Comparison of ENCODE assay signal across 11 cellular contexts in the genomic region with DNA sequence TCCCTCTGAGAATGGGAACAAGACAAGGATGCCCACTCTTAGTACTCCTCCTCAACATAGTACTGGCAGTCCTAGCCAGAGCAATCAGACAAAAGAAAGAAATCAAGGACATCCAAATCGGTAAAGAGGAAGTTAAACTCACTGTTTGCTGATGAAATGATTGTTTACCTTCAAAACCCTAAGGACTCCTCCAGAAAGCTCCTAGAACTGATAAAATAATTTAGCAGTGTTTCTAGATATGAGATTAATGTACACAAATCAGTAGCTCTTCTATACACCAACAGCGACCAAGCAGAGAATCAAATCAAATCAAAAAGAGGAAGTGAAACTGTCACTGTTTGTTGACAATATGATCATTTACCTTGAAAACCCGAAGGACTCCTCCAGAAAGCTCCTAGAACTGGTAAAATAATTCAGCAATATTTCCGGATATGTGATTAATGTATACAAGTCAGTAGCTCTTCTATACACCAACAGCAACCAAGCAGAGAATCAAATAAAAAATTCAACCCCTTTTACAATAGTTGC. TPM values are rescaled to one million over a fixed set of nuclear protein-coding genes. Genes with fewer than 3 reads are reported as not detected.
DNase-seq lines count a peak whose midpoint lies in the region; ATAC-seq, FAIRE-seq and TF ChIP-seq lines count a peak whose summit lies in the region.
"Had no signal": no experiment of that assay in that cellular context is flagged by ENCODE, and none has a peak within 500 bp of the region (broad histone marks: within the 10 kb centered on the region; RNA-seq: fewer than 3 reads in every experiment).

No MANE protein-coding gene starts in this region.

- no peak for TF ChIP-seq POLR2A in HepG2 (IDR thresholded peaks at IDR 0.05; ENCODE audit: insufficient read depth in 1 of 2, low read depth in 2 of 2, low read length in 2 of 2)

- TF ChIP-seq EP300 in HepG2 (IDR thresholded peaks at IDR 0.05; ENCODE audit: low read depth in 2 of 2, low read length in 2 of 2) (no peak), HepG2 (CRISPR knock-in tag; IDR thresholded peaks at IDR 0.05; ENCODE audit: borderline replicate concordance) (no peak)

- H2AFZ ChIP-seq in HepG2 (ENCODE audit: low read length) = no peak overlapping the region

- in situ Hi-C loops in HepG2 (cut with HindIII; ENCODE audit: extremely low pct_ligation_motif_present, low pct_unique_long_range_greater_than_20kb) = no loop called here

- no peak overlapping the region for H3K9ac ChIP-seq in HepG2 (ENCODE audit: insufficient read depth, low read depth, low read length)

- no peak for DNase-seq in CD14-positive monocyte (ENCODE audit: low spot score)
- no peak for DNase-seq in activated CD8-positive, alpha-beta T cell treated with anti-CD3 and anti-CD28 coated beads for 36 hours
- DNase-seq in T1000 (lab: John Stamatoyannopoulos, UW) = no peak
- DNase-seq in stimulated activated naive CD4-positive, alpha-beta T cell (lab: John Stamatoyannopoulos, UW) = no peak
- no peak for DNase-seq in globus pallidus (ENCODE audit: low spot score)
- DNase-seq in HepG2 (ENCODE audit: low spot score) = no peak
- DNase-seq: caudate nucleus, NCI-H446 treated with DMSO at 0.1 percent for 48 hours had no signal

- H3K4me1 Mint-ChIP-seq in CD14-positive monocyte = peaks cover 69% of the 10 kb centered on the region
- peaks cover 74% of the 10 kb centered on the region for H3K4me1 Mint-ChIP-seq in activated CD8-positive, alpha-beta T cell treated with anti-CD3 and anti-CD28 coated beads for 36 hours (ENCODE audit: low read depth)

- no peak for FAIRE-seq in HepG2 (lab: Jason Lieb, UNC)

- no peaks in the 10 kb centered on the region for H3K9me3 Mint-ChIP-seq in CD14-positive monocyte
- peaks cover 20% of the 10 kb centered on the region for H3K9me3 Mint-ChIP-seq in activated CD8-positive, alpha-beta T cell treated with anti-CD3 and anti-CD28 coated beads for 36 hours

- TF ChIP-seq RAD21 in HepG2 (CRISPR knock-in tag; IDR thresholded peaks at IDR 0.05) = no peak

- no peak overlapping the region for H3K27ac ChIP-seq in HepG2 (ENCODE audit: extremely low read length, insufficient read depth, low read length)

- H3K9me3 ChIP-seq in HepG2 (ENCODE audit: low read length) = no peaks in the 10 kb centered on the region

- intact Hi-C loops in CD14-positive monocyte (cut with micrococcal nuclease) = no loop called here
- intact Hi-C loops in activated CD8-positive, alpha-beta T cell treated with anti-CD3 and anti-CD28 coated beads for 36 hours (cut with micrococcal nuclease) = no loop called here
- intact Hi-C loops in HepG2 (cut with micrococcal nuclease; ENCODE audit: unreplicated experiment) = no loop called here

- no peak overlapping the region for H3K4me2 ChIP-seq in HepG2 (ENCODE audit: low read depth, low read length)

- H3K27me3 ChIP-seq in HepG2 (ENCODE audit: control insufficient read depth in 1 of 2, insufficient read depth in 2 of 2, low read length in 2 of 2) = no peaks in the 10 kb centered on the region; a peak in 1 of 5 replicates

- POLR2A ChIA-PET in activated CD8-positive, alpha-beta T cell treated with anti-CD3 and anti-CD28 coated beads for 36 hours (lab: Charles Lee) = interaction anchor here (1.0 to 1.3 kb wide), 4 partner anchors 10 to 63 kb away, joined by 3 to 4 read pairs (median 4); no protein-coding TSS in a partner anchor
- POLR2A ChIA-PET in HepG2 (lab: Yijun Ruan, JAX) = interaction anchor here (1.2 kb wide), 1 partner anchor 22 kb away, joined by 3 read pairs; a partner anchor contains a TSS

- H3K36me3 Mint-ChIP-seq in CD14-positive monocyte = peaks cover 6 to 25% of the 10 kb centered on the region in 2 donors
- peaks cover 27% of the 10 kb centered on the region for H3K36me3 Mint-ChIP-seq in activated CD8-positive, alpha-beta T cell treated with anti-CD3 and anti-CD28 coated beads for 36 hours (ENCODE audit: low read depth)

- no peaks in the 10 kb centered on the region for H3K36me3 ChIP-seq in HepG2 (replicated peaks in 1 of 2; ENCODE audit: control insufficient read depth in 1 of 2, insufficient read depth in 2 of 2, low read length in 2 of 2)

- peak; percentile 63 for ATAC-seq in GM18868 (IDR thresholded peaks at IDR 0.05; ENCODE audit: unreplicated experiment)
- peak; percentile 47 for ATAC-seq in HG03342 (IDR thresholded peaks at IDR 0.05; ENCODE audit: unreplicated experiment)
- ATAC-seq in activated CD8-positive, alpha-beta T cell treated with anti-CD3 and anti-CD28 coated beads for 36 hours = no peak
- no peak for ATAC-seq in HepG2

- peaks cover 28% of the 10 kb centered on the region for H3K4me1 ChIP-seq in HepG2 (ENCODE audit: insufficient read depth, low read length)

- TF ChIP-seq CTCF in CD14-positive monocyte (IDR thresholded peaks at IDR 0.05) = no peak
- TF ChIP-seq CTCF in activated CD8-positive, alpha-beta T cell treated with anti-CD3 and anti-CD28 coated beads for 36 hours (IDR thresholded peaks at IDR 0.05) = no peak
- no peak for TF ChIP-seq CTCF in HepG2 (CRISPR knock-in tag; IDR thresholded peaks at IDR 0.05)

- peaks cover 0 to 9% (median 1%) of the 10 kb centered on the region in 3 donors for H3K27me3 Mint-ChIP-seq in CD14-positive monocyte (ENCODE audit: low read depth in 3 of 3)
- H3K27me3 Mint-ChIP-seq in activated CD8-positive, alpha-beta T cell treated with anti-CD3 and anti-CD28 coated beads for 36 hours = no peaks in the 10 kb centered on the region

- peak overlapping the region; percentile 58 to 77 for H3K4me3 Mint-ChIP-seq in CD14-positive monocyte
- peak overlapping the region; percentile 60 for H3K4me3 Mint-ChIP-seq in activated CD8-positive, alpha-beta T cell treated with anti-CD3 and anti-CD28 coated beads for 36 hours
- H3K4me3 Mint-ChIP-seq: neural crest cell had no signal

- 32% methylated on average over 4 of the region's 4 CpGs for WGBS in HepG2 (ENCODE audit: low lambda C conversion rate)

- H4K20me1 ChIP-seq in HepG2 (ENCODE audit: insufficient read depth, low read length) = no peaks in the 10 kb centered on the region

- H3K79me2 ChIP-seq in HepG2 (ENCODE audit: insufficient read depth, low read length) = no peaks in the 10 kb centered on the region

- no TSS peak for BruUV-seq in HepG2 (replicated peaks; lab: Mats Ljungman, UMichigan)

- no peak overlapping the region for H3K4me3 ChIP-seq in HepG2 (replicated peaks in 1 of 3; ENCODE audit: insufficient read depth in 1 of 3, low read depth in 2 of 3, low read length in 3 of 3)

- H3K27ac Mint-ChIP-seq in CD14-positive monocyte = peak overlapping the region; percentile 26 to 80 (median 63)
- H3K27ac Mint-ChIP-seq in activated CD8-positive, alpha-beta T cell treated with anti-CD3 and anti-CD28 coated beads for 36 hours = peak overlapping the region; percentile 65

- CTCF ChIA-PET in activated CD8-positive, alpha-beta T cell treated with anti-CD3 and anti-CD28 coated beads for 36 hours (lab: Charles Lee) = interaction anchor here (0.7 to 1.9 kb wide), 5 partner anchors 10 to 59 kb away, joined by 3 to 5 read pairs (median 4); no protein-coding TSS in a partner anchor
- CTCF ChIA-PET in HepG2 (lab: Yijun Ruan, JAX; ENCODE audit: low intra/inter-chr PET ratio, low total read pairs) = no interaction called here

RNA-seq across cellular contexts. Expression of a gene that starts 21.7 kb away (rescaled TPM):
- 10 to 100 TPM; 34.3 to 77.7 TPM for polyA plus RNA-seq in CD14-positive monocyte
- total RNA-seq in activated CD8-positive, alpha-beta T cell treated with anti-CD3 and anti-CD28 coated beads for 36 hours = 10 to 100 TPM; 65.7 to 70.3 TPM
- 7.2 and 9.8 TPM in 2 replicates for total RNA-seq in HepG2 (2016; rRNA removed; fragmentation: Illumina TruSeq; extraction: Trizol)
- total RNA-seq in HepG2 (2016; cell fraction: cytosol; rRNA removed; fragmentation: Illumina TruSeq; extraction: Trizol; ENCODE audit: low read depth) = 0.61 and 0.71 TPM in 2 replicates
- 7.0 and 8.5 TPM in 2 replicates for total RNA-seq in HepG2 (2016; cell fraction: insoluble cytoplasmic fraction; rRNA removed; fragmentation: Illumina TruSeq; extraction: Trizol)
- total RNA-seq in HepG2 (2016; cell fraction: membrane; rRNA removed; fragmentation: Illumina TruSeq; extraction: Trizol) = 2.7 and 2.9 TPM in 2 replicates
- 2.9 and 4.3 TPM in 2 replicates for total RNA-seq in HepG2 (2016; cell fraction: nucleus; rRNA removed; fragmentation: Illumina TruSeq; extraction: Trizol)
- polyA plus RNA-seq in HepG2 (2011; rRNA removed) = 32.5 and 36.7 TPM in 2 replicates
- 23.5 and 30.7 TPM in 2 replicates for polyA plus RNA-seq in HepG2 (2011; cell fraction: cytosol; rRNA removed)
- polyA plus RNA-seq in HepG2 (2011; cell fraction: nucleus; rRNA removed) = 9.8 and 12.8 TPM in 2 replicates
- 6.6 and 9.0 TPM in 2 replicates for polyA plus RNA-seq in HepG2 (2012)
- 0.33 and 0.35 TPM in 2 replicates for polyA plus RNA-seq in HepG2 (2016; cell fraction: cytosol; fragmentation: Illumina TruSeq; extraction: Trizol; ENCODE audit: low read depth)
- polyA plus RNA-seq in HepG2 (2016; cell fraction: insoluble cytoplasmic fraction; fragmentation: Illumina TruSeq; extraction: Trizol; ENCODE audit: low read depth) = 8.7 and 10.9 TPM in 2 replicates
- polyA plus RNA-seq in HepG2 (2016; cell fraction: membrane; fragmentation: Illumina TruSeq; extraction: Trizol; ENCODE audit: low read depth) = 1.5 and 1.6 TPM in 2 replicates
- polyA plus RNA-seq in HepG2 (2016; cell fraction: nucleus; fragmentation: Illumina TruSeq; extraction: Trizol; ENCODE audit: insufficient read depth, low read depth) = 5.0 and 5.4 TPM in 2 replicates
- polyA minus RNA-seq in HepG2 (2011; rRNA and poly(A)+ RNA removed; ENCODE audit: low replicate concordance) = 0.21 and 49.0 TPM in 2 replicates
- polyA minus RNA-seq in HepG2 (2011; cell fraction: cytosol; rRNA and poly(A)+ RNA removed) = 29.2 and 32.6 TPM in 2 replicates
- 13.3 and 18.3 TPM in 2 replicates for polyA minus RNA-seq in HepG2 (2011; cell fraction: nucleus; rRNA and poly(A)+ RNA removed)

RNA-seq across cellular contexts. Expression of a gene that starts 39.8 kb away (rescaled TPM):
- polyA plus RNA-seq in CD14-positive monocyte (100 to 1,000 TPM; 306 to 307 TPM), HepG2 (2011; rRNA removed) (48.7 and 60.5 TPM in 2 replicates)
- total RNA-seq in activated CD8-positive, alpha-beta T cell treated with anti-CD3 and anti-CD28 coated beads for 36 hours = 10 to 100 TPM; 55.8 to 60.0 TPM
- 41.4 and 60.1 TPM in 2 replicates for total RNA-seq in HepG2 (2016; rRNA removed; fragmentation: Illumina TruSeq; extraction: Trizol)
- total RNA-seq in HepG2 (2016; cell fraction: cytosol; rRNA removed; fragmentation: Illumina TruSeq; extraction: Trizol; ENCODE audit: low read depth) = 22.9 and 24.8 TPM in 2 replicates
- 40.1 and 52.3 TPM in 2 replicates for total RNA-seq in HepG2 (2016; cell fraction: insoluble cytoplasmic fraction; rRNA removed; fragmentation: Illumina TruSeq; extraction: Trizol)
- 38.4 and 42.1 TPM in 2 replicates for total RNA-seq in HepG2 (2016; cell fraction: membrane; rRNA removed; fragmentation: Illumina TruSeq; extraction: Trizol)
- total RNA-seq in HepG2 (2016; cell fraction: nucleus; rRNA removed; fragmentation: Illumina TruSeq; extraction: Trizol) = 23.4 and 26.0 TPM in 2 replicates
- 35.1 and 50.0 TPM in 2 replicates for polyA plus RNA-seq in HepG2 (2011; cell fraction: cytosol; rRNA removed)
- polyA plus RNA-seq in HepG2 (2011; cell fraction: nucleus; rRNA removed) = 16.6 and 20.7 TPM in 2 replicates
- 55.8 and 68.9 TPM in 2 replicates for polyA plus RNA-seq in HepG2 (2012)
- 37.2 and 40.1 TPM in 2 replicates for polyA plus RNA-seq in HepG2 (2016; cell fraction: cytosol; fragmentation: Illumina TruSeq; extraction: Trizol; ENCODE audit: low read depth)
- polyA plus RNA-seq in HepG2 (2016; cell fraction: insoluble cytoplasmic fraction; fragmentation: Illumina TruSeq; extraction: Trizol; ENCODE audit: low read depth) = 67.5 and 71.1 TPM in 2 replicates
- polyA plus RNA-seq in HepG2 (2016; cell fraction: membrane; fragmentation: Illumina TruSeq; extraction: Trizol; ENCODE audit: low read depth) = 42.6 and 44.3 TPM in 2 replicates
- polyA plus RNA-seq in HepG2 (2016; cell fraction: nucleus; fragmentation: Illumina TruSeq; extraction: Trizol; ENCODE audit: insufficient read depth, low read depth) = 39.9 and 41.4 TPM in 2 replicates
- polyA minus RNA-seq in HepG2 (2011; rRNA and poly(A)+ RNA removed; ENCODE audit: low replicate concordance) = 29.1 and 31.0 TPM in 2 replicates
- 46.4 and 51.7 TPM in 2 replicates for polyA minus RNA-seq in HepG2 (2011; cell fraction: cytosol; rRNA and poly(A)+ RNA removed)
- 32.6 and 44.3 TPM in 2 replicates for polyA minus RNA-seq in HepG2 (2011; cell fraction: nucleus; rRNA and poly(A)+ RNA removed)

Comparison
In these comparisons a context has a peak if more than half of its experiments do, and no peak if none do; other contexts are left out.
1. ATAC-seq: peak in GM18868 (single experiment) and HG03342 (single experiment); none in activated CD8-positive, alpha-beta T cell treated with anti-CD3 and anti-CD28 coated beads for 36 hours (single experiment) and HepG2 (single experiment).